Comparison of ENCODE assay signal across 9 cellular contexts in genomic region chr3:106332884-106333283, GRCh38.
A peak's percentile ranks its signal among the peaks of the same experiment; 100 is the strongest.
DNase-seq lines count a peak whose midpoint lies in the region; ATAC-seq and TF ChIP-seq lines count a peak whose summit lies in the region.
"Had no signal": no experiment of that assay in that cellular context is flagged by ENCODE, and none has a peak within 500 bp of the region (broad histone marks: within the 10 kb centered on the region; RNA-seq: fewer than 3 reads in every experiment).

No MANE protein-coding gene starts in this region.

- H3K23me2 ChIP-seq in H9 (ENCODE audit: insufficient read length, low read depth, low read length, poor library complexity, severe bottlenecking): no peaks in the 10 kb centered on the region

- H3K4me3 ChIP-seq in GM12865 (ENCODE audit: low read depth, low read length): no peak overlapping the region

- no peak overlapping the region for H2BK5ac ChIP-seq in H9 (ENCODE audit: insufficient read length, low read length)

- no peak overlapping the region for H2BK12ac ChIP-seq in H9 (ENCODE audit: insufficient read length, low read depth, low read length)

- H3K4me3 Mint-ChIP-seq in H9: no peak overlapping the region
- H3K4me3 Mint-ChIP-seq in T-helper 1 cell treated with Interleukin-12 subunit alpha and Interleukin-12 subunit beta and Interleukin-4 antibody, amounts not matched to agents 30 μg/mL and 1 μg/mL, for 36 hours: no peak overlapping the region
- H3K4me3 Mint-ChIP-seq in HFFc6: no peak overlapping the region

- H4K91ac ChIP-seq in H9 (ENCODE audit: insufficient read length, low read depth, low read length): no peak overlapping the region

- no peak overlapping the region for H2BK20ac ChIP-seq in H9 (ENCODE audit: low read depth, low read length, poor library complexity, severe bottlenecking)

- no peaks in the 10 kb centered on the region for H3K9me3 ChIP-seq in H9 (ENCODE audit: control insufficient read depth, low read depth, low read length)

- H3K9me3 Mint-ChIP-seq in H9 (no peaks in the 10 kb centered on the region), HFFc6 (no peaks in the 10 kb centered on the region)
- H3K9me3 Mint-ChIP-seq in T-helper 1 cell treated with Interleukin-12 subunit alpha and Interleukin-12 subunit beta and Interleukin-4 antibody, amounts not matched to agents 30 μg/mL and 1 μg/mL, for 36 hours: peaks cover 9% of the 10 kb centered on the region

- ATAC-seq in GM18520 (IDR thresholded peaks at IDR 0.05; ENCODE audit: unreplicated experiment): no peak
- ATAC-seq: Panc1 had no signal

- no peak overlapping the region for H3T11ph ChIP-seq in H9 (ENCODE audit: low read length)

- H3K79me1 ChIP-seq in H9 (ENCODE audit: insufficient read depth, low read depth, low read length, poor library complexity, severe bottlenecking): no peaks in the 10 kb centered on the region

- H3K23ac ChIP-seq in H9 (ENCODE audit: insufficient read length, low read depth, low read length): no peak overlapping the region

- no peak overlapping the region for H4K5ac ChIP-seq in H9 (ENCODE audit: insufficient read length, low read depth, low read length)

- H2AFZ ChIP-seq in H9 (ENCODE audit: low read length): no peak overlapping the region

- H2BK15ac ChIP-seq in H9 (ENCODE audit: low read depth, low read length): no peak overlapping the region

- H3K4me1 ChIP-seq in H9 (ENCODE audit: insufficient read depth, low read length): no peaks in the 10 kb centered on the region

- no peak overlapping the region for H2AK5ac ChIP-seq in H9 (ENCODE audit: insufficient read length, low read length)

- H3K27ac ChIP-seq in H9 (ENCODE audit: insufficient read length, low read depth, low read length): no peak overlapping the region

- H3K27me3 Mint-ChIP-seq in H9 (ENCODE audit: low read depth) (no peaks in the 10 kb centered on the region), HFFc6 (ENCODE audit: insufficient read depth) (peaks cover 2% of the 10 kb centered on the region; the same call in 1 of the 2 replicates)
- no peaks in the 10 kb centered on the region for H3K27me3 Mint-ChIP-seq in T-helper 1 cell treated with Interleukin-12 subunit alpha and Interleukin-12 subunit beta and Interleukin-4 antibody, amounts not matched to agents 30 μg/mL and 1 μg/mL, for 36 hours (ENCODE audit: low read depth)

- no peak overlapping the region for H3K9ac ChIP-seq in H9 (ENCODE audit: extremely low read depth, insufficient read length, low read length)

- no CpG with 5 or more reads among the region's 2 CpGs for WGBS in H9 (ENCODE audit: extremely low coverage, insufficient read length, low lambda C conversion rate)

- H3K4me2 ChIP-seq in H9 (ENCODE audit: insufficient read depth, insufficient read length, low read length): no peak overlapping the region

- H3K56ac ChIP-seq in H9 (ENCODE audit: insufficient read length, low read depth, low read length): no peak overlapping the region

- DNase-seq in GM12865 (ENCODE audit: low read depth): peak; percentile 64
- peak; percentile 34 for DNase-seq in H9
- peak; percentile 37 for DNase-seq in kidney glomerular epithelial cell (lab: John Stamatoyannopoulos, UW)
- no peak for DNase-seq in HFFc6
- no peak for DNase-seq in NCI-H82 treated with DMSO at 0.1 percent for 48 hours (lab: John Stamatoyannopoulos, UW; ENCODE audit: unreplicated experiment)
- DNase-seq in NCI-H774 (lab: John Stamatoyannopoulos, UW): no peak

- H3K14ac ChIP-seq in H9 (ENCODE audit: insufficient read depth, low read length): no peak overlapping the region

- no peak overlapping the region for H4K8ac ChIP-seq in H9 (replicated peaks; ENCODE audit: insufficient read length, low read depth, low read length)

- no peaks in the 10 kb centered on the region for H4K20me1 ChIP-seq in H9 (ENCODE audit: control insufficient read depth, insufficient read depth, insufficient read length)

- no peak overlapping the region for H2BK120ac ChIP-seq in H9 (ENCODE audit: low read depth, low read length, poor library complexity, severe bottlenecking)

- no peak overlapping the region; a peak in 1 of 7 replicates for H3K27ac Mint-ChIP-seq in H9
- peak overlapping the region; percentile 66 for H3K27ac Mint-ChIP-seq in T-helper 1 cell treated with Interleukin-12 subunit alpha and Interleukin-12 subunit beta and Interleukin-4 antibody, amounts not matched to agents 30 μg/mL and 1 μg/mL, for 36 hours
- no peak overlapping the region for H3K27ac Mint-ChIP-seq in HFFc6

- H3K36me3 Mint-ChIP-seq in H9 (ENCODE audit: insufficient read depth in 1 of 3, low read depth in 3 of 3): no peaks in the 10 kb centered on the region
- H3K36me3 Mint-ChIP-seq in T-helper 1 cell treated with Interleukin-12 subunit alpha and Interleukin-12 subunit beta and Interleukin-4 antibody, amounts not matched to agents 30 μg/mL and 1 μg/mL, for 36 hours (ENCODE audit: low read depth): peaks cover 5% of the 10 kb centered on the region
- H3K36me3 Mint-ChIP-seq in HFFc6 (ENCODE audit: low read depth): no peaks in the 10 kb centered on the region

- TF ChIP-seq CTCF in GM12865 (IDR thresholded peaks at IDR 0.05; ENCODE audit: insufficient read depth, low read depth, low read length, missing control alignments): peak; percentile 3
- peak; percentile 28; the same call in 1 of the 3 replicates for TF ChIP-seq CTCF in H9 (conservative IDR thresholded peaks at IDR 0.05)
- no peak for TF ChIP-seq CTCF in HFFc6 (IDR thresholded peaks at IDR 0.05)

- no peaks in the 10 kb centered on the region for H3K79me2 ChIP-seq in H9 (ENCODE audit: insufficient read depth, low read length)

- peaks cover 3 to 7% of the 10 kb centered on the region in 2 experiments; a peak in 2 of 4 replicates for H3K4me1 Mint-ChIP-seq in H9
- peaks cover 49% of the 10 kb centered on the region for H3K4me1 Mint-ChIP-seq in T-helper 1 cell treated with Interleukin-12 subunit alpha and Interleukin-12 subunit beta and Interleukin-4 antibody, amounts not matched to agents 30 μg/mL and 1 μg/mL, for 36 hours (ENCODE audit: low read depth)
- peaks cover 39% of the 10 kb centered on the region for H3K4me1 Mint-ChIP-seq in HFFc6 (ENCODE audit: low read depth)

- no peaks in the 10 kb centered on the region for H3K27me3 ChIP-seq in H9 (ENCODE audit: insufficient read depth, low read length)

- no peak overlapping the region for H3K18ac ChIP-seq in H9 (ENCODE audit: insufficient read length, low read depth, low read length)

- H3K4ac ChIP-seq in H9 (ENCODE audit: low read depth, low read length): no peak overlapping the region

Comparison
In these comparisons a context has a peak if more than half of its experiments do, and no peak if none do; other contexts are left out.
1. DNase-seq: peak in GM12865 (single experiment), H9 (single experiment) and kidney glomerular epithelial cell (single experiment); none in HFFc6 (single experiment), NCI-H82 treated with DMSO at 0.1 percent for 48 hours (single experiment) and NCI-H774 (single experiment).